Comparison of ENCODE assay signal across 9 cellular contexts in the genomic region with DNA sequence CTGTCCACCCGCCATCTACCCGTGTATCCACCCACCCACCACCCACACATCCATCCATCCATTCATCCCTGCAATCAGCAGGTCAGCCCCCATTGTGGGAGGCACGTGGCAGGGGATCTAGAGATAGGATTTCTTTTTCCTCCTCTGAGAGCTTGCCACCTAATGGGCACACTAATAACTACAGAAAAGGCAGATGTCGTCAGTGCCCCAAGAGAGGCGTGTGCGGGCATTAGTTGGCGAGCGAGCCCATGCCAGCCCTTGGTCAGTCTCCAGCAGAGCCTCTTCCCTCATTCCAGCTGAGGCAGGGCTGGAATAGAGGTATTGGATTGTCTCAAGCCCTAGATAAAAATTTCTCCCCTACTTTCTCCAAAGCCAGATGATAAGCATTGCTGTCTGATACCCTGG. TPM values are rescaled to one million over a fixed set of nuclear protein-coding genes. Genes with fewer than 3 reads are reported as not detected.
DNase-seq lines count a peak whose midpoint lies in the region; FAIRE-seq and TF ChIP-seq lines count a peak whose summit lies in the region.
"Had no signal": no experiment of that assay in that cellular context is flagged by ENCODE, and none has a peak within 500 bp of the region (broad histone marks: within the 10 kb centered on the region; RNA-seq: fewer than 3 reads in every experiment).

No MANE protein-coding gene starts in this region.

- TF ChIP-seq CTCF in D721Med (IDR thresholded peaks at IDR 0.05; ENCODE audit: insufficient read depth, missing control alignments), result peak; percentile 50
- TF ChIP-seq CTCF in brain microvascular endothelial cell (IDR thresholded peaks at IDR 0.05; ENCODE audit: low read depth, low read length, missing control alignments), result peak; percentile 39

- H3K27me3 ChIP-seq in brain microvascular endothelial cell (replicated peaks), result peaks cover 10% of the 10 kb centered on the region
- H3K27me3 ChIP-seq: ovary had no signal

- H3K27ac ChIP-seq in brain microvascular endothelial cell, result no peak overlapping the region
- H3K27ac ChIP-seq: ovary had no signal

- DNase-seq in D721Med (ENCODE audit: insufficient read length, low spot score) (no peak), NAMALWA (ENCODE audit: low spot score) (peak; percentile 46), brain microvascular endothelial cell (no peak), myocyte (ENCODE audit: low read depth) (peak; percentile 91), HEK293T (ENCODE audit: extremely low spot score) (no peak), NCI-H2029 treated with DMSO at 0.1 percent for 48 hours (lab: John Stamatoyannopoulos, UW) (no peak), activated T-cell treated with anti-CD3 and anti-CD28 coated beads for 4 hours (no peak)
- DNase-seq in activated T-cell treated with anti-CD3 and anti-CD28 coated beads, Interleukin-2, amount 50 U/mL, for 48 hours, result no peak

- no peak for FAIRE-seq in D721Med (lab: Jason Lieb, UNC)

- CTCF ChIA-PET in HEK293T (lab: Yijun Ruan, JAX), result no interaction called here

- POLR2A ChIA-PET in HEK293T (lab: Yijun Ruan, JAX), result no interaction called here

- no peak overlapping the region for H3K4me3 ChIP-seq in brain microvascular endothelial cell (ENCODE audit: low read depth, low read length)
- H3K4me3 ChIP-seq: ovary had no signal

- in situ Hi-C loops in brain microvascular endothelial cell (cut with HindIII; ENCODE audit: low pct_ligation_motif_present, low sequenced_read_pairs), result no loop called here

- H3K36me3 ChIP-seq in brain microvascular endothelial cell (replicated peaks), result no peaks in the 10 kb centered on the region
- H3K36me3 ChIP-seq: ovary had no signal

TF ChIP-seq in HEK293T, 16 proteins besides CTCF, POLR2A, EP300 and RAD21:
- TF ChIP-seq HDGF (IDR thresholded peaks at IDR 0.05; ENCODE audit: borderline replicate concordance) (no peak), FOXA1 (IDR thresholded peaks at IDR 0.05) (no peak), L3MBTL2 (conservative IDR thresholded peaks at IDR 0.05) (no peak), NFRKB (IDR thresholded peaks at IDR 0.05) (no peak), TARDBP (IDR thresholded peaks at IDR 0.05) (no peak)

RNA-seq across cellular contexts. Expression of gene USP2, which starts 9.7 kb away (rescaled TPM):
- total RNA-seq in myocyte, result 10.0 and 18.4 TPM in 2 replicates
- polyA plus RNA-seq in myocyte (2012), result 19.2 TPM

RNA-seq across cellular contexts. Expression of gene MFRP, which starts 25.3 kb away (rescaled TPM):
- total RNA-seq in myocyte, result 0.05 and 0.31 TPM in 2 replicates
- not detected for polyA plus RNA-seq in myocyte (2012)
- polyA plus RNA-seq: ovary had no signal

RNA-seq across cellular contexts. Expression of gene C1QTNF5, which starts 31.1 kb away (rescaled TPM):
- 71.5 and 72.1 TPM in 2 replicates for total RNA-seq in myocyte
- 58.2 TPM for polyA plus RNA-seq in myocyte (2012)

RNA-seq across cellular contexts. Expression of gene RNF26, which starts 37.5 kb away (rescaled TPM):
- 2.6 and 3.8 TPM in 2 replicates for total RNA-seq in myocyte
- 27.3 TPM for polyA plus RNA-seq in myocyte (2012)

RNA-seq across cellular contexts. Expression of gene THY1, which starts 51.2 kb away (rescaled TPM):
- 107 and 112 TPM in 2 replicates for total RNA-seq in myocyte
- 282 TPM for polyA plus RNA-seq in myocyte (2012)

Comparison
In these comparisons a context has a peak if more than half of its experiments do, and no peak if none do; other contexts are left out.
1. DNase-seq: peak in NAMALWA (single experiment) and myocyte (single experiment); none in D721Med (single experiment), brain microvascular endothelial cell (single experiment), HEK293T (single experiment), NCI-H2029 treated with DMSO at 0.1 percent for 48 hours (single experiment), activated T-cell treated with anti-CD3 and anti-CD28 coated beads for 4 hours (single experiment) and activated T-cell treated with anti-CD3 and anti-CD28 coated beads, Interleukin-2, amount 50 U/mL, for 48 hours (0 of 2).